9 cellular contexts compared by ENCODE assay signal in the genomic region with DNA sequence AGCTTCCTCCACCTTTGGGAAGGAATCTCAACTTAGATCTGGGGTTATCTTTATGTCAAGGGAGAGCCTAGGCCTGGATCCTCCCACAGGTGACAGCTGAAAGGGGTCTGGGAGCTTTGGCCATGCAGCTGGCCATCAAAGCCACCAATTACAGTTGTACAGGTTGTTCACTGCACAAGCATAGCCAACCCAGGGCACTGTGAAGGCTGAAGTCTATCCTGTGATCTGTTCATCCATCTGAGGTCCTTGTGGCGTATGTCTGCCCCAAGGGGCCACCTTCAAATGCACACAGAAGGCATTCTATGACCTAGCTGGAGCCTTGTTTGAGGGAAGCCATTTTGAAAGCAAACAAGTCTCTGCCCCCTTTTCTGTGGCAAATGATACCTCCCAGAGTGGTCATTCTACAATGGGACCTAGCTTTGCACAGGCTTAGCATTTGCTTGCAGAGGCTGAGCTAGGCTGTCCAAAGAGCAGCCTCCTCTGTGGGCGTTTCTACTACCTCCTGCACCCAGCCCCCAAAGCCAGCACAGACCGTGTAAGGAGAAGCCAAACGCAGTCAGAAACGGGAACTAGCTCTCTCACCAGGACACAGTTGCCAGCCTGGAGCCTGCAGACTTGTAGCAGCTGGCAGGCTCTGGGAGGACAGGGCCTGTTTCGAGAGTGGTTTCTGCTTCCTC.
DNase-seq lines count a peak whose midpoint lies in the region; ATAC-seq and TF ChIP-seq lines count a peak whose summit lies in the region.
"Had no signal": no experiment of that assay in that cellular context is flagged by ENCODE, and none has a peak within 500 bp of the region (broad histone marks: within the 10 kb centered on the region; RNA-seq: fewer than 3 reads in every experiment).

No MANE protein-coding gene starts in this region.

- H3K4me1 Mint-ChIP-seq in activated naive CD4-positive, alpha-beta T cell treated with anti-CD3 and anti-CD28 coated beads, Interleukin-2, amount 10 ng/mL, durations not matched to agents 7 days and 5 days: peaks cover 45% of the 10 kb centered on the region

- H3K36me3 ChIP-seq in spleen: no peaks in the 10 kb centered on the region

- peaks cover 0 to 40% (median 25%) of the 10 kb centered on the region in 6 donors for H3K4me1 ChIP-seq in spleen

- WGBS in spleen, 5 donors: 25 to 42% (median 27%) methylated on average over 6 of the region's 6 CpGs; no CpG with 5 or more reads in 1 of the 5 donors

- peaks cover 8% of the 10 kb centered on the region for H3K36me3 Mint-ChIP-seq in activated naive CD4-positive, alpha-beta T cell treated with anti-CD3 and anti-CD28 coated beads, Interleukin-2, amount 10 ng/mL, durations not matched to agents 7 days and 5 days

- H3K27me3 Mint-ChIP-seq in activated naive CD4-positive, alpha-beta T cell treated with anti-CD3 and anti-CD28 coated beads, Interleukin-2, amount 10 ng/mL, durations not matched to agents 7 days and 5 days: peaks cover 29% of the 10 kb centered on the region

- peak; percentile 96 for DNase-seq in SIG-M5 treated with dmso at 0.1 percent for 504 hours (lab: John Stamatoyannopoulos, UW; ENCODE audit: unreplicated experiment)
- DNase-seq in left ventricle myocardium superior: peak; percentile 63
- DNase-seq in spleen: peak; percentile 82
- DNase-seq in NCI-H146 treated with DMSO at 0.1 percent for 48 hours (lab: John Stamatoyannopoulos, UW; ENCODE audit: unreplicated experiment): no peak
- no peak for DNase-seq in DMS114 treated with DMSO at 0.1 percent for 48 hours (lab: John Stamatoyannopoulos, UW; ENCODE audit: unreplicated experiment)
- no peak for DNase-seq in activated naive CD4-positive, alpha-beta T cell treated with anti-CD3 and anti-CD28 coated beads, Interleukin-2, amount 10 ng/mL, durations not matched to agents 7 days and 5 days
- DNase-seq: NCI-H1436 had no signal

- H3K9me3 ChIP-seq in spleen: no peaks in the 10 kb centered on the region

- no peak overlapping the region for H3K4me3 Mint-ChIP-seq in activated naive CD4-positive, alpha-beta T cell treated with anti-CD3 and anti-CD28 coated beads, Interleukin-2, amount 10 ng/mL, durations not matched to agents 7 days and 5 days

- no peak for TF ChIP-seq POLR2A in spleen (IDR thresholded peaks at IDR 0.05)

- no peaks in the 10 kb centered on the region for H3K27me3 ChIP-seq in spleen (replicated peaks in 1 of 7)

- intact Hi-C loops in left ventricle myocardium superior (cut with micrococcal nuclease): no loop called here
- intact Hi-C loops in spleen (cut with DNase I; ENCODE audit: low total_unique reads): no loop called here

- peaks cover 10% of the 10 kb centered on the region for H3K9me3 Mint-ChIP-seq in activated naive CD4-positive, alpha-beta T cell treated with anti-CD3 and anti-CD28 coated beads, Interleukin-2, amount 10 ng/mL, durations not matched to agents 7 days and 5 days

- no peak overlapping the region for H3K4me3 ChIP-seq in spleen

- ATAC-seq in GM19324 (IDR thresholded peaks at IDR 0.05; ENCODE audit: low FRiP score, unreplicated experiment) (peak; percentile 40), left ventricle myocardium superior (peak; percentile 79), HG02938 (IDR thresholded peaks at IDR 0.05; ENCODE audit: unreplicated experiment) (no peak)

- no peak overlapping the region for H3K27ac Mint-ChIP-seq in activated naive CD4-positive, alpha-beta T cell treated with anti-CD3 and anti-CD28 coated beads, Interleukin-2, amount 10 ng/mL, durations not matched to agents 7 days and 5 days

- CTCF ChIA-PET in activated naive CD4-positive, alpha-beta T cell treated with anti-CD3 and anti-CD28 coated beads, Interleukin-2, amount 10 ng/mL, durations not matched to agents 7 days and 5 days (lab: Charles Lee): interaction anchor here (0.7 to 0.9 kb wide), 2 partner anchors 8 to 19 kb away, joined by 3 read pairs; no protein-coding TSS in a partner anchor

- no peak for TF ChIP-seq CTCF in spleen (IDR thresholded peaks at IDR 0.05 in 8 of 11, conservative IDR thresholded peaks at IDR 0.05 in 3 of 11)

- peak overlapping the region in 6 of 8 donors; percentile 7 to 45 (median 28) for H3K27ac ChIP-seq in spleen

Comparison
In these comparisons a context has a peak if more than half of its experiments do, and no peak if none do; other contexts are left out.
1. DNase-seq: peak in SIG-M5 treated with dmso at 0.1 percent for 504 hours (single experiment), left ventricle myocardium superior (single experiment) and spleen (single experiment); none in NCI-H146 treated with DMSO at 0.1 percent for 48 hours (single experiment), DMS114 treated with DMSO at 0.1 percent for 48 hours (single experiment) and activated naive CD4-positive, alpha-beta T cell treated with anti-CD3 and anti-CD28 coated beads, Interleukin-2, amount 10 ng/mL, durations not matched to agents 7 days and 5 days (single experiment).